ENCODE assay signal across 1 cellular context in genomic region chr9:123929177-123929869, GRCh38.
TF ChIP-seq lines count a peak whose summit lies in the region.

No MANE protein-coding gene starts in this region.

TF ChIP-seq in HepG2, 621 proteins besides CTCF, POLR2A, EP300 and RAD21 (continued from another document and continues in another):
- TF ChIP-seq, protein P1, sequence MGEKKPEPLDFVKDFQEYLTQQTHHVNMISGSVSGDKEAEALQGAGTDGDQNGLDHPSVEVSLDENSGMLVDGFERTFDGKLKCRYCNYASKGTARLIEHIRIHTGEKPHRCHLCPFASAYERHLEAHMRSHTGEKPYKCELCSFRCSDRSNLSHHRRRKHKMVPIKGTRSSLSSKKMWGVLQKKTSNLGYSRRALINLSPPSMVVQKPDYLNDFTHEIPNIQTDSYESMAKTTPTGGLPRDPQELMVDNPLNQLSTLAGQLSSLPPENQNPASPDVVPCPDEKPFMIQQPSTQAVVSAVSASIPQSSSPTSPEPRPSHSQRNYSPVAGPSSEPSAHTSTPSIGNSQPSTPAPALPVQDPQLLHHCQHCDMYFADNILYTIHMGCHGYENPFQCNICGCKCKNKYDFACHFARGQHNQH (CRISPR knock-in tag; IDR thresholded peaks at IDR 0.05): no peak
- TF ChIP-seq HOXA5 (CRISPR knock-in tag; IDR thresholded peaks at IDR 0.05) (peak; percentile 16; the same call in 1 of the 2 replicates), XRCC5 (optimal IDR thresholded peaks at IDR 0.05; ENCODE audit: low read length) (no peak), ZNF607 (CRISPR knock-in tag; IDR thresholded peaks at IDR 0.05; ENCODE audit: borderline replicate concordance) (no peak), ZNF570 (CRISPR knock-in tag; IDR thresholded peaks at IDR 0.05; ENCODE audit: borderline replicate concordance) (no peak), HMG20B (CRISPR knock-in tag; conservative IDR thresholded peaks at IDR 0.05) (no peak), TFE3 (CRISPR knock-in tag; IDR thresholded peaks at IDR 0.05) (peak; percentile 30; the same call in 1 of the 2 replicates), ZNF619 (CRISPR knock-in tag; IDR thresholded peaks at IDR 0.05) (0 out of 2 replicates have a peak, but pooled peaks have one; percentile 30), ZBTB33 (CRISPR knock-in tag; IDR thresholded peaks at IDR 0.05) (no peak), ATF5 (CRISPR knock-in tag; IDR thresholded peaks at IDR 0.05; ENCODE audit: low read depth) (no peak), ZNF484 (CRISPR knock-in tag; IDR thresholded peaks at IDR 0.05; ENCODE audit: borderline replicate concordance, low read depth) (no peak), ZNF672 (CRISPR knock-in tag; IDR thresholded peaks at IDR 0.05) (no peak), IRF2 (CRISPR knock-in tag; IDR thresholded peaks at IDR 0.05) (no peak), HNRNPH1 (optimal IDR thresholded peaks at IDR 0.05; ENCODE audit: low read depth, low read length) (no peak), JUN (CRISPR knock-in tag; IDR thresholded peaks at IDR 0.05) (no peak), ZFP91 (CRISPR knock-in tag; IDR thresholded peaks at IDR 0.05; ENCODE audit: borderline replicate concordance) (0 out of 2 replicates have a peak, but pooled peaks have one; percentile 20), ARID5B (CRISPR knock-in tag; IDR thresholded peaks at IDR 0.05) (peak; percentile 26; the same call in 1 of the 2 replicates), ZNF879 (CRISPR knock-in tag; IDR thresholded peaks at IDR 0.05) (no peak), U2AF1 (optimal IDR thresholded peaks at IDR 0.05; ENCODE audit: low read depth, low read length) (no peak), SALL2 (CRISPR knock-in tag; IDR thresholded peaks at IDR 0.05) (no peak), MED8 (CRISPR knock-in tag; IDR thresholded peaks at IDR 0.05; ENCODE audit: insufficient replicate concordance) (no peak), ATAD3A (CRISPR knock-in tag; IDR thresholded peaks at IDR 0.05) (no peak), KDM1A (CRISPR knock-in tag; IDR thresholded peaks at IDR 0.05) (no peak), SMARCC2 (IDR thresholded peaks at IDR 0.05) (no peak), TRIM24 (CRISPR knock-in tag; IDR thresholded peaks at IDR 0.05) (no peak), KMT2B (CRISPR knock-in tag; IDR thresholded peaks at IDR 0.05) (no peak), RFXANK (CRISPR knock-in tag; IDR thresholded peaks at IDR 0.05) (no peak), SAP130 (CRISPR knock-in tag; IDR thresholded peaks at IDR 0.05; ENCODE audit: low read depth) (peak; percentile 58; the same call in 1 of the 2 replicates), ZNF687 (CRISPR knock-in tag; IDR thresholded peaks at IDR 0.05) (peak; percentile 44; the same call in 1 of the 2 replicates), SMAD1 (CRISPR knock-in tag; IDR thresholded peaks at IDR 0.05; ENCODE audit: borderline replicate concordance, low read depth) (no peak), TOE1 (CRISPR knock-in tag; IDR thresholded peaks at IDR 0.05) (no peak), HOXD1 (CRISPR knock-in tag; IDR thresholded peaks at IDR 0.05) (0 out of 2 replicates have a peak, but pooled peaks have one; percentile 16), CBFB (CRISPR knock-in tag; IDR thresholded peaks at IDR 0.05) (no peak), NR2F1 (CRISPR knock-in tag; IDR thresholded peaks at IDR 0.05) (no peak), ZNF224 (CRISPR knock-in tag; IDR thresholded peaks at IDR 0.05) (no peak), RXRA (CRISPR knock-in tag; IDR thresholded peaks at IDR 0.05) (no peak), DNMT3B (CRISPR knock-in tag; conservative IDR thresholded peaks at IDR 0.05) (no peak)
- TF ChIP-seq, protein P2, sequence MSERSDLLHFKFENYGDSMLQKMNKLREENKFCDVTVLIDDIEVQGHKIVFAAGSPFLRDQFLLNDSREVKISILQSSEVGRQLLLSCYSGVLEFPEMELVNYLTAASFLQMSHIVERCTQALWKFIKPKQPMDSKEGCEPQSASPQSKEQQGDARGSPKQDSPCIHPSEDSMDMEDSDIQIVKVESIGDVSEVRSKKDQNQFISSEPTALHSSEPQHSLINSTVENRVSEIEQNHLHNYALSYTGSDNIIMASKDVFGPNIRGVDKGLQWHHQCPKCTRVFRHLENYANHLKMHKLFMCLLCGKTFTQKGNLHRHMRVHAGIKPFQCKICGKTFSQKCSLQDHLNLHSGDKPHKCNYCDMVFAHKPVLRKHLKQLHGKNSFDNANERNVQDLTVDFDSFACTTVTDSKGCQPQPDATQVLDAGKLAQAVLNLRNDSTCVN (CRISPR knock-in tag; IDR thresholded peaks at IDR 0.05; ENCODE audit: borderline replicate concordance): no peak
- TF ChIP-seq, protein P3, sequence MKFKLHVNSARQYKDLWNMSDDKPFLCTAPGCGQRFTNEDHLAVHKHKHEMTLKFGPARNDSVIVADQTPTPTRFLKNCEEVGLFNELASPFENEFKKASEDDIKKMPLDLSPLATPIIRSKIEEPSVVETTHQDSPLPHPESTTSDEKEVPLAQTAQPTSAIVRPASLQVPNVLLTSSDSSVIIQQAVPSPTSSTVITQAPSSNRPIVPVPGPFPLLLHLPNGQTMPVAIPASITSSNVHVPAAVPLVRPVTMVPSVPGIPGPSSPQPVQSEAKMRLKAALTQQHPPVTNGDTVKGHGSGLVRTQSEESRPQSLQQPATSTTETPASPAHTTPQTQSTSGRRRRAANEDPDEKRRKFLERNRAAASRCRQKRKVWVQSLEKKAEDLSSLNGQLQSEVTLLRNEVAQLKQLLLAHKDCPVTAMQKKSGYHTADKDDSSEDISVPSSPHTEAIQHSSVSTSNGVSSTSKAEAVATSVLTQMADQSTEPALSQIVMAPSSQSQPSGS (CRISPR knock-in tag; IDR thresholded peaks at IDR 0.05): no peak
- TF ChIP-seq, protein P4, sequence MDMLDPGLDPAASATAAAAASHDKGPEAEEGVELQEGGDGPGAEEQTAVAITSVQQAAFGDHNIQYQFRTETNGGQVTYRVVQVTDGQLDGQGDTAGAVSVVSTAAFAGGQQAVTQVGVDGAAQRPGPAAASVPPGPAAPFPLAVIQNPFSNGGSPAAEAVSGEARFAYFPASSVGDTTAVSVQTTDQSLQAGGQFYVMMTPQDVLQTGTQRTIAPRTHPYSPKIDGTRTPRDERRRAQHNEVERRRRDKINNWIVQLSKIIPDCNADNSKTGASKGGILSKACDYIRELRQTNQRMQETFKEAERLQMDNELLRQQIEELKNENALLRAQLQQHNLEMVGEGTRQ (IDR thresholded peaks at IDR 0.05; ENCODE audit: low read depth, low read length): no peak
- TF ChIP-seq, protein P4 (CRISPR knock-in tag; IDR thresholded peaks at IDR 0.05; ENCODE audit: borderline replicate concordance): no peak
- TF ChIP-seq, protein P5, sequence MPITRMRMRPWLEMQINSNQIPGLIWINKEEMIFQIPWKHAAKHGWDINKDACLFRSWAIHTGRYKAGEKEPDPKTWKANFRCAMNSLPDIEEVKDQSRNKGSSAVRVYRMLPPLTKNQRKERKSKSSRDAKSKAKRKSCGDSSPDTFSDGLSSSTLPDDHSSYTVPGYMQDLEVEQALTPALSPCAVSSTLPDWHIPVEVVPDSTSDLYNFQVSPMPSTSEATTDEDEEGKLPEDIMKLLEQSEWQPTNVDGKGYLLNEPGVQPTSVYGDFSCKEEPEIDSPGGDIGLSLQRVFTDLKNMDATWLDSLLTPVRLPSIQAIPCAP (CRISPR knock-in tag; IDR thresholded peaks at IDR 0.05; ENCODE audit: low read depth): no peak
